ENCODE assay signal across 10 cellular contexts in the genomic region with DNA sequence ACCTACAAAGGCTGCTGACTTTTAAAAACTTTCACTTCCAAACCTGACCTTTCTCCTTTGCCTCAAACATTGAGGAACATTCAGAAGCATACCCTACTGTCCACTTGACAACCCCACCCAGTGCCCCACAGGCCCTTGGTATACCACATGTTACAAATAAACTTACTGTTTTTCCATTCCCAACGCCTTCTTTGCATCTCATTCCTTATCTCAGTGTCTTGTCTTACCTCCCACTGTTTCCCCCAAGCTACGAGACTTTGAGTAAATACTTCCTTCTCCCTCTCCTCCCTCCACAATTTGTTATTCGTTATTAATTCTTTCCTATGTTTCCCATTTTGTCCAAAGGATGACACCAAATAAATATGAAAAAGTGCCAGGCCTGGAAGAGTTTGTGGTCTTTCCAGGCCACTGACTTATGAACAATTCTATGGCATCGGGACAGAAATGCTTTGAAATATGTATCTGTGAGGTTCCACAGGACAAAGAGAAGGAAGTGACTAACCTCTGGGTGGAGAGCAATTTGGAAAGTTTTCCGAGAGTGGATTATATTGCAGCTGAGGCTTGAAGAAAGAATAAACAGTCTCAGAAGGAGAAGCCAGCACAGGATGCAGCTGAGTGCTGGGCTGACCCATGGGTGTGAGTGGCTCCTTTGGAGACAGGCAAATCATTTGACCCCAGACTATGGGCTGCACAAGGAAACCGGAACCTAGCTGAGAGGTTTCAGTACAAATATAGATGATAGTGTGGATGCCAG.
DNase-seq lines count a peak whose midpoint lies in the region; ATAC-seq, FAIRE-seq and TF ChIP-seq lines count a peak whose summit lies in the region.
"Had no signal": no experiment of that assay in that cellular context is flagged by ENCODE, and none has a peak within 500 bp of the region (broad histone marks: within the 10 kb centered on the region; RNA-seq: fewer than 3 reads in every experiment).

No MANE protein-coding gene starts in this region.

- H3K9me1 ChIP-seq in endothelial cell of umbilical vein (replicated peaks; ENCODE audit: control insufficient read depth, extremely low read depth, insufficient read depth, low read length), result no peaks in the 10 kb centered on the region

- H2AFZ ChIP-seq in OCI-LY1 (ENCODE audit: low read length) (no peak overlapping the region), endothelial cell of umbilical vein (ENCODE audit: low read depth, low read length) (no peak overlapping the region)

- H3F3A ChIP-seq in OCI-LY1 (ENCODE audit: insufficient read depth, low read length), result no peaks in the 10 kb centered on the region

- peak overlapping the region in 6 of 11 experiments; percentile 14 to 39 (median 28); a peak in 6 of 22 replicates for H3K27ac ChIP-seq in BLaER1 treated with 17β-estradiol and CSF1 and Interleukin-3, amounts not matched to agents 10 nM and 100 nM
- H3K27ac ChIP-seq in OCI-LY1 (ENCODE audit: low read depth, low read length, poor library complexity, severe bottlenecking) (peak overlapping the region; percentile 80), endothelial cell of umbilical vein (ENCODE audit: insufficient read depth, low read depth, low read length) (peak overlapping the region; percentile 85), mesodermal cell (ENCODE audit: low read depth, low read length, severe bottlenecking) (peak overlapping the region; percentile 62)

- H3K4me3 ChIP-seq in BLaER1 treated with 17β-estradiol and CSF1 and Interleukin-3, amounts not matched to agents 10 nM and 100 nM, result no peak overlapping the region
- H3K4me3 ChIP-seq in OCI-LY1 (ENCODE audit: low read depth, low read length, poor library complexity, severe bottlenecking), result peak overlapping the region; percentile 12
- H3K4me3 ChIP-seq in endothelial cell of umbilical vein (replicated peaks in 1 of 3; ENCODE audit: insufficient read depth in 1 of 3, low read depth in 1 of 3, low read length in 3 of 3), result no peak overlapping the region
- no peak overlapping the region for H3K4me3 ChIP-seq in mesodermal cell (ENCODE audit: extremely low read depth, insufficient read depth, low read length, poor library complexity, severe bottlenecking)
- no peak overlapping the region for H3K4me3 ChIP-seq in H7 (ENCODE audit: insufficient read depth, low read depth, low read length)

- H3K27me3 ChIP-seq in BLaER1 treated with 17β-estradiol and CSF1 and Interleukin-3, amounts not matched to agents 10 nM and 100 nM, result no peaks in the 10 kb centered on the region
- H3K27me3 ChIP-seq in OCI-LY1 (ENCODE audit: insufficient read depth, low read length), result no peaks in the 10 kb centered on the region
- peaks cover 0 to 2% of the 10 kb centered on the region in 2 experiments for H3K27me3 ChIP-seq in endothelial cell of umbilical vein (ENCODE audit: control insufficient read depth in 2 of 2, insufficient read depth in 2 of 2, low read length in 2 of 2)
- H3K27me3 ChIP-seq in H7 (ENCODE audit: control insufficient read depth, insufficient read depth, low read length), result no peaks in the 10 kb centered on the region

- 62% methylated on average over 5 of the region's 6 CpGs for WGBS in mesodermal cell (ENCODE audit: insufficient coverage in 2 of 2), 2 experiments

- H3K9ac ChIP-seq in BLaER1 treated with 17β-estradiol and CSF1 and Interleukin-3, amounts not matched to agents 10 nM and 100 nM, result peak overlapping the region in 1 of 11 experiments; percentile 46; a peak in 2 of 22 replicates
- H3K9ac ChIP-seq in OCI-LY1 (ENCODE audit: low read length) (peak overlapping the region; percentile 37; the same call in 1 of the 2 replicates), endothelial cell of umbilical vein (replicated peaks; ENCODE audit: extremely low read depth, insufficient read depth, low read length) (peak overlapping the region; percentile 25)

- BruUV-seq in endothelial cell of umbilical vein (replicated peaks; lab: Mats Ljungman, UMichigan), result no TSS peak

- H4K20me1 ChIP-seq in BLaER1 treated with 17β-estradiol and CSF1 and Interleukin-3, amounts not matched to agents 10 nM and 100 nM, result no peaks in the 10 kb centered on the region
- no peaks in the 10 kb centered on the region for H4K20me1 ChIP-seq in OCI-LY1 (ENCODE audit: insufficient read depth, low read length)
- no peaks in the 10 kb centered on the region for H4K20me1 ChIP-seq in endothelial cell of umbilical vein (replicated peaks; ENCODE audit: control insufficient read depth, extremely low read depth, insufficient read depth, low read length)

- no peak for ATAC-seq in GM18505 (IDR thresholded peaks at IDR 0.05; ENCODE audit: unreplicated experiment)
- ATAC-seq in HG02588 (IDR thresholded peaks at IDR 0.05; ENCODE audit: unreplicated experiment), result no peak
- ATAC-seq: stimulated activated effector memory CD8-positive, alpha-beta T cell treated with anti-CD3 and anti-CD28 coated beads, Interleukin-12 subunit alpha, Interleukin-12 subunit beta, amount 100 ng/mL, for 72 hours had no signal

- peaks cover 0 to 20% (median 3%) of the 10 kb centered on the region in 11 experiments; a peak in 19 of 22 replicates for H3K9me3 ChIP-seq in BLaER1 treated with 17β-estradiol and CSF1 and Interleukin-3, amounts not matched to agents 10 nM and 100 nM (replicated peaks in 1 of 11)
- no peaks in the 10 kb centered on the region for H3K9me3 ChIP-seq in OCI-LY1 (ENCODE audit: low read length)
- H3K9me3 ChIP-seq in endothelial cell of umbilical vein (replicated peaks; ENCODE audit: control insufficient read depth, insufficient read depth, low read length), result no peaks in the 10 kb centered on the region
- no peaks in the 10 kb centered on the region for H3K9me3 ChIP-seq in mesodermal cell (ENCODE audit: control insufficient read depth, low read length)

- peaks cover 14 to 31% (median 21%) of the 10 kb centered on the region in 10 experiments for H3K4me1 ChIP-seq in BLaER1 treated with 17β-estradiol and CSF1 and Interleukin-3, amounts not matched to agents 10 nM and 100 nM
- H3K4me1 ChIP-seq in OCI-LY1 (ENCODE audit: insufficient read depth, low read length, severe bottlenecking) (peaks cover 29% of the 10 kb centered on the region), endothelial cell of umbilical vein (ENCODE audit: control insufficient read depth, extremely low read depth, insufficient read depth, low read length) (peaks cover 21% of the 10 kb centered on the region), mesodermal cell (ENCODE audit: control insufficient read depth, insufficient read depth, low read length, poor library complexity, severe bottlenecking) (peaks cover 27% of the 10 kb centered on the region)

- POLR2A ChIA-PET in endothelial cell of umbilical vein (lab: Charles Lee), result interaction anchor here (0.7 kb wide), 1 partner anchor 13 kb away, joined by 3 read pairs; no protein-coding TSS in a partner anchor

- no peaks in the 10 kb centered on the region for H3K9me2 ChIP-seq in OCI-LY1 (ENCODE audit: low read depth, low read length)

- TF ChIP-seq CTCF in OCI-LY1 (IDR thresholded peaks at IDR 0.05; ENCODE audit: low read length), result no peak
- TF ChIP-seq CTCF in endothelial cell of umbilical vein (IDR thresholded peaks at IDR 0.05; ENCODE audit: extremely low read depth in 1 of 2, insufficient read depth in 1 of 2, low read depth in 1 of 2, low read length in 2 of 2), result no peak

- H3K79me2 ChIP-seq in OCI-LY1 (ENCODE audit: insufficient read depth, low read length), result no peaks in the 10 kb centered on the region
- H3K79me2 ChIP-seq in endothelial cell of umbilical vein (ENCODE audit: control insufficient read depth, insufficient read depth, low read length), result no peaks in the 10 kb centered on the region

- TF ChIP-seq POLR2A in endothelial cell of umbilical vein (IDR thresholded peaks at IDR 0.05; ENCODE audit: low read depth, low read length) (peak; percentile 36), GM18505 (IDR thresholded peaks at IDR 0.05; ENCODE audit: borderline replicate concordance, extremely low read depth, insufficient read depth, insufficient read length) (no peak)

- CTCF ChIA-PET in endothelial cell of umbilical vein (lab: Charles Lee), result interaction anchor here (0.7 to 2.0 kb wide), 5 partner anchors 14 to 852 kb away, joined by 3 to 6 read pairs (median 5); no protein-coding TSS in a partner anchor

- peak overlapping the region; percentile 48 to 78 (median 67) for H3K4me2 ChIP-seq in BLaER1 treated with 17β-estradiol and CSF1 and Interleukin-3, amounts not matched to agents 10 nM and 100 nM
- H3K4me2 ChIP-seq in OCI-LY1 (ENCODE audit: low read length) (peak overlapping the region; percentile 40; the same call in 1 of the 2 replicates), endothelial cell of umbilical vein (ENCODE audit: insufficient read depth, low read length) (peak overlapping the region; percentile 44)

- peak; percentile 97 for DNase-seq in endothelial cell of umbilical vein (ENCODE audit: low read depth, low spot score)
- no peak for DNase-seq in activated CD8-positive, alpha-beta memory T cell treated with anti-CD3 and anti-CD28 coated beads, Interleukin-2, amount 50 U/mL, for 48 hours
- no peak for DNase-seq in H7
- DNase-seq: Calu3 had no signal

- intact Hi-C loops in endothelial cell of umbilical vein (cut with micrococcal nuclease), result loop anchor here (1.0 to 5.0 kb wide), 11 partner anchors 14 to 852 kb away; partner anchors contain the start of gene TRIB2

- no peaks in the 10 kb centered on the region for H3K36me3 ChIP-seq in BLaER1 treated with 17β-estradiol and CSF1 and Interleukin-3, amounts not matched to agents 10 nM and 100 nM
- H3K36me3 ChIP-seq in OCI-LY1 (ENCODE audit: insufficient read depth, low read length) (no peaks in the 10 kb centered on the region), endothelial cell of umbilical vein (ENCODE audit: control insufficient read depth in 2 of 2, extremely low read depth in 1 of 2, insufficient read depth in 2 of 2, low read length in 2 of 2) (no peaks in the 10 kb centered on the region), mesodermal cell (ENCODE audit: control insufficient read depth, insufficient read depth, low read length) (no peaks in the 10 kb centered on the region), H7 (replicated peaks; ENCODE audit: control insufficient read depth, insufficient read depth, low read length) (no peaks in the 10 kb centered on the region)

- FAIRE-seq in endothelial cell of umbilical vein (lab: Jason Lieb, UNC), result peak; percentile 91

- dilution Hi-C loops in endothelial cell of umbilical vein (cut with MboI; ENCODE audit: extremely low pct_ligation_motif_present, low sequenced_read_pairs), result no loop called here

TF ChIP-seq in endothelial cell of umbilical vein, 7 proteins besides CTCF, POLR2A, EP300 and RAD21 (continues in another document):
- TF ChIP-seq FOS (IDR thresholded peaks at IDR 0.05; ENCODE audit: borderline replicate concordance, insufficient read depth, low read length) (peak; percentile 93), EZH2 (IDR thresholded peaks at IDR 0.05; ENCODE audit: borderline replicate concordance, low read depth, low read length, severe bottlenecking) (no peak), POLR2AphosphoS5 (IDR thresholded peaks at IDR 0.05; ENCODE audit: insufficient read depth, low read depth, low read length) (peak; percentile 82), MYC (IDR thresholded peaks at IDR 0.05; ENCODE audit: low read depth, low read length) (no peak)
- TF ChIP-seq, protein P1, sequence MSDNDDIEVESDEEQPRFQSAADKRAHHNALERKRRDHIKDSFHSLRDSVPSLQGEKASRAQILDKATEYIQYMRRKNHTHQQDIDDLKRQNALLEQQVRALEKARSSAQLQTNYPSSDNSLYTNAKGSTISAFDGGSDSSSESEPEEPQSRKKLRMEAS (IDR thresholded peaks at IDR 0.05; ENCODE audit: insufficient read depth, insufficient read length), result no peak

Comparison
In these comparisons a context has a peak if more than half of its experiments do, and no peak if none do; other contexts are left out.
1. H3K27ac ChIP-seq: peak in every context shown above with its lines; median percentile 85 in endothelial cell of umbilical vein; 80 in OCI-LY1; 62 in mesodermal cell; 28 in BLaER1 treated with 17β-estradiol and CSF1 and Interleukin-3, amounts not matched to agents 10 nM and 100 nM.